ENCODE assay signal across 18 cellular contexts in genomic region chr12:106750524-106750923, GRCh38.
"Had no signal": no experiment of that assay in that cellular context is flagged by ENCODE, and none has a peak within 500 bp of the region (broad histone marks: within the 10 kb centered on the region; RNA-seq: fewer than 3 reads in every experiment).

No MANE protein-coding gene starts in this region.

- H3K36me3 Mint-ChIP-seq: T-cell had no signal

- H3K4me3 Mint-ChIP-seq: activated CD4-positive, alpha-beta T cell treated with anti-CD3 and anti-CD28 coated beads, Interleukin-2, amount 10 ng/mL, durations not matched to agents 7 days and 5 days; activated naive CD4-positive, alpha-beta T cell treated with anti-CD3 and anti-CD28 coated beads, Interleukin-2, amount 50 U/mL, for 24 hours; T-cell had no signal

- DNase-seq: activated CD4-positive, alpha-beta T cell treated with anti-CD3 and anti-CD28 coated beads, Interleukin-2, amount 10 ng/mL, durations not matched to agents 7 days and 5 days; activated CD4-positive, CD25-positive, alpha-beta regulatory T cell; activated gamma-delta T cell treated with Interleukin-2 at 50 U/mL for 16 hours; aorta; caudate nucleus; Kasumi-1; KBM-7; NCI-H146; NCI-H187 treated with DMSO at 0.1 percent for 48 hours; NCI-H2081 treated with DMSO at 0.1 percent for 48 hours; NCI-H446; NCI-H524; SIG-M5; T-cell had no signal

- H3K9me3 ChIP-seq: breast epithelium had no signal

- H3K4me3 ChIP-seq: breast epithelium, SK-N-MC had no signal

- H3K27ac Mint-ChIP-seq: activated naive CD4-positive, alpha-beta T cell treated with anti-CD3 and anti-CD28 coated beads, Interleukin-2, amount 50 U/mL, for 24 hours had no signal

- H3K9me3 Mint-ChIP-seq: activated naive CD4-positive, alpha-beta T cell treated with anti-CD3 and anti-CD28 coated beads, Interleukin-2, amount 50 U/mL, for 24 hours had no signal

- ATAC-seq: T-cell had no signal

- H3K27me3 ChIP-seq: breast epithelium had no signal

- H3K36me3 ChIP-seq: breast epithelium had no signal

- H3K27ac ChIP-seq: breast epithelium, SK-N-MC, VCaP had no signal

- H3K27me3 Mint-ChIP-seq: activated CD4-positive, alpha-beta T cell treated with anti-CD3 and anti-CD28 coated beads, Interleukin-2, amount 10 ng/mL, durations not matched to agents 7 days and 5 days; activated naive CD4-positive, alpha-beta T cell treated with anti-CD3 and anti-CD28 coated beads, Interleukin-2, amount 50 U/mL, for 24 hours; T-cell had no signal

- H3K4me1 ChIP-seq: breast epithelium had no signal
